Comparison of ENCODE assay signal across 8 cellular contexts in genomic region chr13:45120967-45121366, GRCh38. TPM values are rescaled to one million over a fixed set of nuclear protein-coding genes. Genes with fewer than 3 reads are reported as not detected.
DNase-seq lines count a peak whose midpoint lies in the region; ATAC-seq and TF ChIP-seq lines count a peak whose summit lies in the region.

No MANE protein-coding gene starts in this region.

- peak overlapping the region; percentile 81 for H3K4me3 ChIP-seq in left ventricle myocardium inferior
- peak overlapping the region; percentile 30 to 75 for H3K4me3 ChIP-seq in body of pancreas
- H3K4me3 ChIP-seq in lower leg skin (ENCODE audit: low read depth, poor library complexity, severe bottlenecking), result peak overlapping the region; percentile 92

- 0 to 1% methylated on average over 7 of the region's 7 CpGs for WGBS in body of pancreas, 2 donors
- WGBS in lower leg skin, 2 donors, result 1% methylated on average over 7 of the region's 7 CpGs

- H3K9me3 Mint-ChIP-seq in activated T-cell treated with anti-CD3 and anti-CD28 coated beads, Interleukin-2, amount 50 U/mL, for 72 hours, result no peaks in the 10 kb centered on the region

- no peaks in the 10 kb centered on the region for H3K27me3 ChIP-seq in left ventricle myocardium inferior (ENCODE audit: low read depth)
- H3K27me3 ChIP-seq in body of pancreas, result no peaks in the 10 kb centered on the region

- TF ChIP-seq POLR2A in body of pancreas (IDR thresholded peaks at IDR 0.05) (no peak), lower leg skin (IDR thresholded peaks at IDR 0.05) (no peak)

- no peaks in the 10 kb centered on the region for H3K36me3 Mint-ChIP-seq in activated T-cell treated with anti-CD3 and anti-CD28 coated beads, Interleukin-2, amount 50 U/mL, for 72 hours (ENCODE audit: insufficient read depth in 2 of 2)

- H3K4me1 ChIP-seq in left ventricle myocardium inferior, result peaks cover 38% of the 10 kb centered on the region
- peaks cover 19% of the 10 kb centered on the region for H3K4me1 ChIP-seq in body of pancreas

- H3K4me1 Mint-ChIP-seq in activated T-cell treated with anti-CD3 and anti-CD28 coated beads, Interleukin-2, amount 50 U/mL, for 72 hours (ENCODE audit: low read depth), result peaks cover 16% of the 10 kb centered on the region

- H3K9me3 ChIP-seq in left ventricle myocardium inferior (replicated peaks) (no peaks in the 10 kb centered on the region), body of pancreas (no peaks in the 10 kb centered on the region)

- TF ChIP-seq CTCF in left ventricle myocardium inferior (IDR thresholded peaks at IDR 0.05; ENCODE audit: borderline replicate concordance), result no peak
- TF ChIP-seq CTCF in body of pancreas (IDR thresholded peaks at IDR 0.05), result no peak
- TF ChIP-seq CTCF in lower leg skin (IDR thresholded peaks at IDR 0.05), result no peak

- H3K27ac ChIP-seq in left ventricle myocardium inferior (replicated peaks) (peak overlapping the region; percentile 86), body of pancreas (peak overlapping the region; percentile 66 to 87 (median 80))

- ATAC-seq in left cardiac atrium (no peak), body of pancreas (no peak)
- ATAC-seq in activated T-cell treated with anti-CD3 and anti-CD28 coated beads, Interleukin-2, amount 50 U/mL, for 72 hours (replicated peaks in 1 of 2), result no peak

- DNase-seq in left ventricle myocardium inferior (no peak), left cardiac atrium (no peak), body of pancreas (no peak), lower leg skin (ENCODE audit: low spot score in 2 of 2) (no peak), nucleus accumbens (lab: John Stamatoyannopoulos, UW) (no peak), iPS-NIHi7 (ENCODE audit: extremely low spot score) (no peak), KG1 (lab: John Stamatoyannopoulos, UW) (no peak)
- DNase-seq in activated T-cell treated with anti-CD3 and anti-CD28 coated beads, Interleukin-2, amount 50 U/mL, for 72 hours, result no peak

- intact Hi-C loops in left ventricle myocardium inferior (cut with micrococcal nuclease), result no loop called here
- intact Hi-C loops in left cardiac atrium (cut with DNase I), result no loop called here
- intact Hi-C loops in body of pancreas (cut with DNase I), result no loop called here
- intact Hi-C loops in lower leg skin (cut with DNase I; ENCODE audit: low total_unique reads), result no loop called here

- no peak overlapping the region for H3K27ac Mint-ChIP-seq in activated T-cell treated with anti-CD3 and anti-CD28 coated beads, Interleukin-2, amount 50 U/mL, for 72 hours

- H3K27me3 Mint-ChIP-seq in activated T-cell treated with anti-CD3 and anti-CD28 coated beads, Interleukin-2, amount 50 U/mL, for 72 hours (ENCODE audit: low read depth), result no peaks in the 10 kb centered on the region

- H3K36me3 ChIP-seq in left ventricle myocardium inferior, result no peaks in the 10 kb centered on the region
- no peaks in the 10 kb centered on the region for H3K36me3 ChIP-seq in body of pancreas (replicated peaks in 1 of 2; ENCODE audit: insufficient read depth in 1 of 2, low read depth in 2 of 2)

- H3K4me3 Mint-ChIP-seq in activated T-cell treated with anti-CD3 and anti-CD28 coated beads, Interleukin-2, amount 50 U/mL, for 72 hours, result no peak overlapping the region

RNA-seq across cellular contexts. Expression of gene GTF2F2, which starts 0.7 kb away (rescaled TPM):
- total RNA-seq in left ventricle myocardium inferior (23.1 TPM), left cardiac atrium (10 to 100 TPM; 15.2 to 18.2 TPM), body of pancreas (1 to 10 TPM; 5.9 to 9.6 TPM), lower leg skin (10 to 100 TPM; 35.6 to 52.4 (median 45.3) TPM)
- 10 to 100 TPM; 13.8 to 16.7 TPM for total RNA-seq in activated T-cell treated with anti-CD3 and anti-CD28 coated beads, Interleukin-2, amount 50 U/mL, for 72 hours
